20 cellular contexts compared by ENCODE assay signal in genomic region chr1:116290085-116290670, GRCh38.
DNase-seq lines count a peak whose midpoint lies in the region; ATAC-seq and TF ChIP-seq lines count a peak whose summit lies in the region.
"Had no signal": no experiment of that assay in that cellular context is flagged by ENCODE, and none has a peak within 500 bp of the region (broad histone marks: within the 10 kb centered on the region; RNA-seq: fewer than 3 reads in every experiment).

No MANE protein-coding gene starts in this region.

- H3K4me1 ChIP-seq in esophagus muscularis mucosa (no peaks in the 10 kb centered on the region), parathyroid adenoma (peaks cover 72% of the 10 kb centered on the region), right cardiac atrium (ENCODE audit: control insufficient read depth, insufficient read depth, low read length) (no peaks in the 10 kb centered on the region)

- no peak overlapping the region for H3K4me2 ChIP-seq in parathyroid adenoma (ENCODE audit: low read length)

- no peak for TF ChIP-seq POLR2A in esophagus muscularis mucosa (IDR thresholded peaks at IDR 0.05; ENCODE audit: low read depth)

- ATAC-seq in right cardiac atrium: no peak
- no peak for ATAC-seq in activated CD8-positive, alpha-beta T cell treated with anti-CD3 and anti-CD28 coated beads, Interleukin-2, amount 10 ng/mL, durations not matched to agents 7 days and 5 days
- ATAC-seq in stimulated activated naive CD8-positive, alpha-beta T cell treated with anti-CD3 and anti-CD28 coated beads, Interleukin-15, Interleukin-2, amounts not matched to agents 100 U/mL and 50 U/mL, for 24 hours: no peak
- ATAC-seq: activated T-cell treated with anti-CD3 and anti-CD28 coated beads, Interleukin-2, amount 50 U/mL, for 72 hours; left ventricle myocardium superior; T-cell had no signal

- CTCF ChIA-PET in HEK293T (lab: Yijun Ruan, JAX): interaction anchor here (0.6 kb wide), 1 partner anchor 176 kb away, joined by 3 read pairs; no protein-coding TSS in a partner anchor
- CTCF ChIA-PET in activated CD8-positive, alpha-beta T cell treated with anti-CD3 and anti-CD28 coated beads, Interleukin-2, amount 10 ng/mL, durations not matched to agents 7 days and 5 days (lab: Charles Lee): no interaction called here

- POLR2A ChIA-PET in HEK293T (lab: Yijun Ruan, JAX): no interaction called here
- POLR2A ChIA-PET in activated CD8-positive, alpha-beta T cell treated with anti-CD3 and anti-CD28 coated beads, Interleukin-2, amount 10 ng/mL, durations not matched to agents 7 days and 5 days (lab: Charles Lee): no interaction called here

- H3K27me3 Mint-ChIP-seq in activated CD8-positive, alpha-beta T cell treated with anti-CD3 and anti-CD28 coated beads, Interleukin-2, amount 10 ng/mL, durations not matched to agents 7 days and 5 days (ENCODE audit: low read depth): peaks cover 3% of the 10 kb centered on the region
- H3K27me3 Mint-ChIP-seq: activated naive CD8-positive, alpha-beta T cell; T-cell had no signal

- H3K27ac ChIP-seq in esophagus muscularis mucosa (replicated peaks in 1 of 4) (no peak overlapping the region), parathyroid adenoma (peak overlapping the region; percentile 98), right cardiac atrium (ENCODE audit: low read length) (no peak overlapping the region)
- H3K27ac ChIP-seq: cardiac muscle cell, VCaP had no signal

- H3K4me3 ChIP-seq in esophagus muscularis mucosa (no peak overlapping the region), parathyroid adenoma (ENCODE audit: low read depth, low read length) (no peak overlapping the region), right cardiac atrium (ENCODE audit: low read length) (no peak overlapping the region)
- H3K4me3 ChIP-seq: cardiac muscle cell, skin epidermis had no signal

- H3K27ac Mint-ChIP-seq in activated CD8-positive, alpha-beta T cell treated with anti-CD3 and anti-CD28 coated beads, Interleukin-2, amount 10 ng/mL, durations not matched to agents 7 days and 5 days: no peak overlapping the region
- H3K27ac Mint-ChIP-seq: activated naive CD8-positive, alpha-beta T cell; activated T-cell treated with anti-CD3 and anti-CD28 coated beads, Interleukin-2, amount 50 U/mL, for 72 hours; T-cell had no signal

- 71% methylated on average over 3 of the region's 3 CpGs for WGBS in esophagus muscularis mucosa
- 81% methylated on average over 3 of the region's 3 CpGs for WGBS in right cardiac atrium

- no peak for DNase-seq in HEK293T (ENCODE audit: extremely low spot score)
- DNase-seq in RPMI7951 (ENCODE audit: low read depth): peak; percentile 79
- DNase-seq in esophagus muscularis mucosa (ENCODE audit: extremely low spot score): peak; percentile 70
- DNase-seq in right cardiac atrium: no peak
- DNase-seq in activated CD8-positive, alpha-beta T cell treated with anti-CD3 and anti-CD28 coated beads, Interleukin-2, amount 10 ng/mL, durations not matched to agents 7 days and 5 days: no peak
- DNase-seq in stimulated activated naive CD8-positive, alpha-beta T cell treated with anti-CD3 and anti-CD28 coated beads, Interleukin-15, Interleukin-2, amounts not matched to agents 100 U/mL and 50 U/mL, for 24 hours: no peak
- DNase-seq in NCI-H2081 (lab: John Stamatoyannopoulos, UW): no peak
- DNase-seq: activated CD4-positive, alpha-beta T cell treated with anti-CD3 and anti-CD28 coated beads, Interleukin-2, amount 50 U/mL, for 48 hours; activated T-cell treated with anti-CD3 and anti-CD28 coated beads, Interleukin-2, amount 50 U/mL, for 72 hours; foreskin melanocyte; IMR-90; left ventricle myocardium superior; NCI-H1105 treated with DMSO at 0.1 percent for 48 hours; nucleus accumbens; T-cell had no signal

- intact Hi-C loops in esophagus muscularis mucosa (cut with DNase I): no loop called here
- intact Hi-C loops in right cardiac atrium (cut with DNase I): no loop called here

- H3K36me3 ChIP-seq in esophagus muscularis mucosa (no peaks in the 10 kb centered on the region), parathyroid adenoma (ENCODE audit: control insufficient read depth, insufficient read depth, low read length) (no peaks in the 10 kb centered on the region)
- H3K36me3 ChIP-seq: cardiac muscle cell had no signal

- no peaks in the 10 kb centered on the region for H3K79me2 ChIP-seq in parathyroid adenoma

- no peak overlapping the region for H2AFZ ChIP-seq in parathyroid adenoma

- no peaks in the 10 kb centered on the region for H3K9me3 Mint-ChIP-seq in activated CD8-positive, alpha-beta T cell treated with anti-CD3 and anti-CD28 coated beads, Interleukin-2, amount 10 ng/mL, durations not matched to agents 7 days and 5 days (ENCODE audit: insufficient read depth)
- H3K9me3 Mint-ChIP-seq: activated T-cell treated with anti-CD3 and anti-CD28 coated beads, Interleukin-2, amount 50 U/mL, for 72 hours; T-cell had no signal

- no peak overlapping the region for H3K4me3 Mint-ChIP-seq in activated CD8-positive, alpha-beta T cell treated with anti-CD3 and anti-CD28 coated beads, Interleukin-2, amount 10 ng/mL, durations not matched to agents 7 days and 5 days
- H3K4me3 Mint-ChIP-seq: activated naive CD8-positive, alpha-beta T cell; activated T-cell treated with anti-CD3 and anti-CD28 coated beads, Interleukin-2, amount 50 U/mL, for 72 hours; T-cell had no signal

- H3K9ac ChIP-seq in parathyroid adenoma: no peak overlapping the region

- no peaks in the 10 kb centered on the region for H3K4me1 Mint-ChIP-seq in activated CD8-positive, alpha-beta T cell treated with anti-CD3 and anti-CD28 coated beads, Interleukin-2, amount 10 ng/mL, durations not matched to agents 7 days and 5 days (ENCODE audit: low read depth)

- no peak for TF ChIP-seq CTCF in esophagus muscularis mucosa (IDR thresholded peaks at IDR 0.05)
- no peak for TF ChIP-seq CTCF in parathyroid adenoma (IDR thresholded peaks at IDR 0.05)

- H3K36me3 Mint-ChIP-seq in activated CD8-positive, alpha-beta T cell treated with anti-CD3 and anti-CD28 coated beads, Interleukin-2, amount 10 ng/mL, durations not matched to agents 7 days and 5 days (ENCODE audit: low read depth): no peaks in the 10 kb centered on the region
- H3K36me3 Mint-ChIP-seq: T-cell had no signal

- TF ChIP-seq EP300 in esophagus muscularis mucosa (IDR thresholded peaks at IDR 0.05): no peak

- H3K27me3 ChIP-seq in esophagus muscularis mucosa (no peaks in the 10 kb centered on the region), parathyroid adenoma (ENCODE audit: control insufficient read depth, insufficient read depth, low read length) (no peaks in the 10 kb centered on the region), right cardiac atrium (ENCODE audit: control insufficient read depth, insufficient read depth) (no peaks in the 10 kb centered on the region)

- H3K9me3 ChIP-seq in esophagus muscularis mucosa (no peaks in the 10 kb centered on the region), parathyroid adenoma (ENCODE audit: control insufficient read depth, low read length) (no peaks in the 10 kb centered on the region), right cardiac atrium (ENCODE audit: control insufficient read depth, low read length) (no peaks in the 10 kb centered on the region)

TF ChIP-seq in HEK293T, 16 proteins besides CTCF, POLR2A, EP300 and RAD21:
- TF ChIP-seq BHLHE40 (IDR thresholded peaks at IDR 0.05; ENCODE audit: borderline replicate concordance) (no peak), PKNOX1 (IDR thresholded peaks at IDR 0.05) (peak; percentile 35; the same call in 1 of the 2 replicates), SUZ12 (IDR thresholded peaks at IDR 0.05) (no peak), HDGF (IDR thresholded peaks at IDR 0.05; ENCODE audit: borderline replicate concordance) (no peak)

Comparison
In these comparisons a context has a peak if more than half of its experiments do, and no peak if none do; other contexts are left out.
1. DNase-seq: peak in RPMI7951 (single experiment) and esophagus muscularis mucosa (single experiment); none in HEK293T (single experiment), right cardiac atrium (0 of 3), activated CD8-positive, alpha-beta T cell treated with anti-CD3 and anti-CD28 coated beads, Interleukin-2, amount 10 ng/mL, durations not matched to agents 7 days and 5 days (single experiment), stimulated activated naive CD8-positive, alpha-beta T cell treated with anti-CD3 and anti-CD28 coated beads, Interleukin-15, Interleukin-2, amounts not matched to agents 100 U/mL and 50 U/mL, for 24 hours (single experiment) and NCI-H2081 (0 of 2).